In genomic region chr2:208147759-208148158, GRCh38 we compare ENCODE assay signal across 1 cellular context.
TF ChIP-seq lines count a peak whose summit lies in the region.

No MANE protein-coding gene starts in this region.

TF ChIP-seq in GM23338, 12 proteins besides CTCF, POLR2A, EP300 and RAD21 (continued from another document):
- no peak for TF ChIP-seq ZNF462 (CRISPR knock-in tag; IDR thresholded peaks at IDR 0.05)
- no peak for TF ChIP-seq CREB1 (CRISPR knock-in tag; IDR thresholded peaks at IDR 0.05; ENCODE audit: low read depth)
- no peak for TF ChIP-seq POLR2AphosphoS5 (IDR thresholded peaks at IDR 0.05; ENCODE audit: low read depth)
- TF ChIP-seq ETS1 (IDR thresholded peaks at IDR 0.05) = no peak
- TF ChIP-seq EZH2phosphoT487 (IDR thresholded peaks at IDR 0.05; ENCODE audit: unreplicated experiment) = no peak
- no peak for TF ChIP-seq REST (IDR thresholded peaks at IDR 0.05; ENCODE audit: unreplicated experiment)
- no peak for TF ChIP-seq EZH2 (IDR thresholded peaks at IDR 0.05; ENCODE audit: low read depth, unreplicated experiment)
- TF ChIP-seq NANOG (IDR thresholded peaks at IDR 0.05; ENCODE audit: borderline replicate concordance) = no peak
- TF ChIP-seq STAT1 (IDR thresholded peaks at IDR 0.05; ENCODE audit: unreplicated experiment) = no peak
- TF ChIP-seq ZNF114 (CRISPR knock-in tag; IDR thresholded peaks at IDR 0.05) = no peak
